14 cellular contexts compared by ENCODE assay signal in the genomic region with DNA sequence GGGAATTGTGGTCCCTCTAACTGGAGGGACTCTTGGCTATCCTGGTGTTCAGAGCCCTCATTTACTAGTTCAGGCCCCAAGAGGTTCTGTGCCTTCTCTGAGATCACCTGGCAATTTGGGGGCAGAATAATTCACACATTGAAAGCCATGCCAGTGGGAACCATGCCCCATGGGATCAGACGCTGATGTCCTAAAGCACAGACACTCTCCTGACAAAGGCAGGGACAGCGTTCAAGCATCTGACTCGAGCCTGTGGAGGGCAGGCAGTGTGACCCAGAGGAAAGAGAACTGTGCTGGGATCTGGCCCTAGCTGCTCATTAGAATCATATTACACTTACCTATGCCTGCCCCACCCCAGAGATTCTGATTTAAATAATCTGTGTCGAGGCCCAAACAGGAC. TPM values are rescaled to one million over a fixed set of nuclear protein-coding genes. Genes with fewer than 3 reads are reported as not detected.
DNase-seq lines count a peak whose midpoint lies in the region; ATAC-seq and TF ChIP-seq lines count a peak whose summit lies in the region.
"Had no signal": no experiment of that assay in that cellular context is flagged by ENCODE, and none has a peak within 500 bp of the region (broad histone marks: within the 10 kb centered on the region; RNA-seq: fewer than 3 reads in every experiment).

No MANE protein-coding gene starts in this region.

- H3K27me3 Mint-ChIP-seq in stimulated activated naive CD8-positive, alpha-beta T cell treated with anti-CD3 and anti-CD28 coated beads, Interleukin-15, Interleukin-2, amounts not matched to agents 100 ng/mL and 50 ng/mL, for 24 hours, result peaks cover 18% of the 10 kb centered on the region
- H3K27me3 Mint-ChIP-seq in activated B cell treated with CpG ODN at 0.5 μM for 24 hours, result peaks cover 33% of the 10 kb centered on the region

- TF ChIP-seq CTCF in activated B cell treated with CpG ODN at 0.5 μM for 24 hours (IDR thresholded peaks at IDR 0.05), result no peak

- H3K4me1 Mint-ChIP-seq in stimulated activated naive CD8-positive, alpha-beta T cell treated with anti-CD3 and anti-CD28 coated beads, Interleukin-15, Interleukin-2, amounts not matched to agents 100 ng/mL and 50 ng/mL, for 24 hours (ENCODE audit: low read depth), result peaks cover 70% of the 10 kb centered on the region
- peaks cover 40% of the 10 kb centered on the region for H3K4me1 Mint-ChIP-seq in activated B cell treated with CpG ODN at 0.5 μM for 24 hours

- CTCF ChIA-PET in activated B cell treated with CpG ODN at 0.5 μM for 24 hours (lab: Charles Lee), result interaction anchor here (1.1 to 13.3 kb wide), 5 partner anchors 10 to 158 kb away, joined by 3 to 498 read pairs (median 5); no protein-coding TSS in a partner anchor

- H3K9ac ChIP-seq in mucosa of rectum (ENCODE audit: low read depth in 1 of 2, low read length in 2 of 2), result no peak overlapping the region

- H3K27ac Mint-ChIP-seq in stimulated activated naive CD8-positive, alpha-beta T cell treated with anti-CD3 and anti-CD28 coated beads, Interleukin-15, Interleukin-2, amounts not matched to agents 100 ng/mL and 50 ng/mL, for 24 hours, result peak overlapping the region; percentile 96
- H3K27ac Mint-ChIP-seq in activated B cell treated with CpG ODN at 0.5 μM for 24 hours, result peak overlapping the region; percentile 68
- H3K27ac Mint-ChIP-seq: GM23338 had no signal

- H3K27ac ChIP-seq in mucosa of rectum (ENCODE audit: low read depth in 2 of 2, low read length in 2 of 2), result peak overlapping the region; percentile 31 to 62
- H3K27ac ChIP-seq: right lobe of liver had no signal

- no peaks in the 10 kb centered on the region for H3K36me3 ChIP-seq in mucosa of rectum (ENCODE audit: control insufficient read depth in 2 of 2, insufficient read depth in 2 of 2, low read length in 2 of 2)
- H3K36me3 ChIP-seq: right lobe of liver had no signal

- intact Hi-C loops in activated B cell treated with CpG ODN at 0.5 μM for 24 hours (cut with micrococcal nuclease), result loop anchor here (1.0 to 10.0 kb wide), 6 partner anchors 11 to 774 kb away; partner anchors contain the start of genes GON7 and UBR7

- no peak for ATAC-seq in stimulated activated naive CD8-positive, alpha-beta T cell treated with anti-CD3 and anti-CD28 coated beads, Interleukin-15, Interleukin-2, amounts not matched to agents 100 U/mL and 50 U/mL, for 24 hours
- no peak for ATAC-seq in activated B cell treated with CpG ODN at 0.5 μM for 24 hours (ENCODE audit: low read depth)
- no peak for ATAC-seq in HG03565 (IDR thresholded peaks at IDR 0.05; ENCODE audit: unreplicated experiment)
- ATAC-seq: GM23338, K562 had no signal

- H3K9me3 Mint-ChIP-seq in stimulated activated naive CD8-positive, alpha-beta T cell treated with anti-CD3 and anti-CD28 coated beads, Interleukin-15, Interleukin-2, amounts not matched to agents 100 ng/mL and 50 ng/mL, for 24 hours, result no peaks in the 10 kb centered on the region
- H3K9me3 Mint-ChIP-seq in activated B cell treated with CpG ODN at 0.5 μM for 24 hours, result no peaks in the 10 kb centered on the region
- H3K9me3 Mint-ChIP-seq: GM23338 had no signal

- no peaks in the 10 kb centered on the region for H3K9me3 ChIP-seq in mucosa of rectum (ENCODE audit: control insufficient read depth in 2 of 2, low read length in 2 of 2)
- H3K9me3 ChIP-seq: right lobe of liver had no signal

- DNase-seq in stimulated activated naive CD8-positive, alpha-beta T cell treated with anti-CD3 and anti-CD28 coated beads, Interleukin-15, Interleukin-2, amounts not matched to agents 100 U/mL and 50 U/mL, for 24 hours, result no peak
- DNase-seq in activated B cell treated with CpG ODN at 0.5 μM for 24 hours (no peak), activated gamma-delta T cell treated with Interleukin-2 at 50 U/mL for 16 hours (no peak), NCI-H1048 (lab: John Stamatoyannopoulos, UW) (no peak), NCI-H128 (lab: John Stamatoyannopoulos, UW; ENCODE audit: unreplicated experiment) (no peak)
- DNase-seq: erythroblast, right lobe of liver, SW 1271 had no signal

- H3K36me3 Mint-ChIP-seq in stimulated activated naive CD8-positive, alpha-beta T cell treated with anti-CD3 and anti-CD28 coated beads, Interleukin-15, Interleukin-2, amounts not matched to agents 100 ng/mL and 50 ng/mL, for 24 hours (ENCODE audit: low read depth), result peaks cover 32% of the 10 kb centered on the region
- H3K36me3 Mint-ChIP-seq in activated B cell treated with CpG ODN at 0.5 μM for 24 hours (ENCODE audit: low read depth), result no peaks in the 10 kb centered on the region

- no peaks in the 10 kb centered on the region for H3K27me3 ChIP-seq in mucosa of rectum (ENCODE audit: control insufficient read depth in 2 of 2, insufficient read depth in 2 of 2, low read length in 2 of 2)
- H3K27me3 ChIP-seq: right lobe of liver had no signal

- peaks cover 5 to 27% of the 10 kb centered on the region in 2 donors for H3K4me1 ChIP-seq in mucosa of rectum (ENCODE audit: control insufficient read depth in 2 of 2, insufficient read depth in 2 of 2, low read length in 2 of 2)
- H3K4me1 ChIP-seq: right lobe of liver had no signal

- no peak overlapping the region for H3K4me3 ChIP-seq in mucosa of rectum (ENCODE audit: low read length in 2 of 2)
- H3K4me3 ChIP-seq: GM23338, K562, right lobe of liver had no signal

- POLR2A ChIA-PET in activated B cell treated with CpG ODN at 0.5 μM for 24 hours (lab: Charles Lee), result interaction anchor here (0.7 to 2.0 kb wide), 12 partner anchors 8 to 103 kb away, joined by 3 to 22 read pairs (median 6); partner anchors contain the start of genes CCDC197, DDX24 and IFI27L1

- H3K4me3 Mint-ChIP-seq in stimulated activated naive CD8-positive, alpha-beta T cell treated with anti-CD3 and anti-CD28 coated beads, Interleukin-15, Interleukin-2, amounts not matched to agents 100 ng/mL and 50 ng/mL, for 24 hours, result peak overlapping the region; percentile 65
- H3K4me3 Mint-ChIP-seq in activated B cell treated with CpG ODN at 0.5 μM for 24 hours, result peak overlapping the region; percentile 41
- H3K4me3 Mint-ChIP-seq: GM23338 had no signal

RNA-seq across cellular contexts. Expression of gene ASB2, which starts 2.4 kb away (rescaled TPM):
- 2.7 and 3.1 TPM in 2 replicates for total RNA-seq in activated B cell treated with CpG ODN at 0.5 μM for 24 hours
- total RNA-seq: K562 had no signal

RNA-seq across cellular contexts. Expression of gene CCDC197, which starts 18.4 kb away (rescaled TPM):
- total RNA-seq in activated B cell treated with CpG ODN at 0.5 μM for 24 hours, result not detected in 2 replicates
- total RNA-seq: GM23338, K562, mucosa of gallbladder, right lobe of liver had no signal

RNA-seq across cellular contexts. Expression of gene OTUB2, which starts 47.4 kb away (rescaled TPM):
- 0.12 TPM in 1 of 2 replicates, not detected in the other for total RNA-seq in activated B cell treated with CpG ODN at 0.5 μM for 24 hours

RNA-seq across cellular contexts. Expression of gene FAM181A, which starts 51.6 kb away (rescaled TPM):
- total RNA-seq in activated B cell treated with CpG ODN at 0.5 μM for 24 hours, result not detected in 2 replicates
- total RNA-seq: GM23338, K562, mucosa of gallbladder, right lobe of liver had no signal
